ENCODE assay signal across 8 cellular contexts in the genomic region with DNA sequence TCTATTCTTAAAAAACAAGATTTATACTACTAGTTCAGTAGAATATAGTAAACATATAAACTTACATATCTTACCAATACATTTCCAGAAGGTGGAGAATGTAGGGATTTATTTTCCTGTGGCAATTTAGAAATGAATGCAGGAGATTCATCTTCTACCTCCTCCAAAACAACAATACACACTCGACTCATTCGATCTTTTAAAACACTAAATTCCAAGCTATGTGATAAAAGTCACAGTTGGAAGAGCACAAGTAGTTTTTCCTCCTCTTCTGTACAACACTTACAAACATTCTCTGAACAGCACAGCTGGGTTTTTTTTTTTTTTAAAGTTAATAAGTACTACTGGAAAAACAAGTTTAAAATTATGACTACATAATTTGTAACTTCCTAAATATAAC. TPM values are rescaled to one million over a fixed set of nuclear protein-coding genes. Genes with fewer than 3 reads are reported as not detected.
A peak's percentile ranks its signal among the peaks of the same experiment; 100 is the strongest.
DNase-seq lines count a peak whose midpoint lies in the region; ATAC-seq and TF ChIP-seq lines count a peak whose summit lies in the region.

No MANE protein-coding gene starts in this region.

- peak overlapping the region; percentile 94 for H3K4me3 Mint-ChIP-seq in natural killer cell treated with Interleukin-12 subunit alpha and Interleukin-12 subunit beta and Interleukin-15 and Interleukin-18, amount 100 ng/mL, for 72 hours

- ATAC-seq in natural killer cell treated with Interleukin-12 subunit alpha and Interleukin-12 subunit beta and Interleukin-15 and Interleukin-18, amount 100 ng/mL, for 72 hours: no peak
- ATAC-seq in HG03460 (IDR thresholded peaks at IDR 0.05; ENCODE audit: unreplicated experiment) (no peak), HG02588 (IDR thresholded peaks at IDR 0.05; ENCODE audit: unreplicated experiment) (no peak)

- peaks cover 6% of the 10 kb centered on the region for H3K9me3 Mint-ChIP-seq in natural killer cell treated with Interleukin-12 subunit alpha and Interleukin-12 subunit beta and Interleukin-15 and Interleukin-18, amount 100 ng/mL, for 72 hours

- H3K27me3 ChIP-seq in BJ (ENCODE audit: control insufficient read depth, insufficient read depth, low read length): no peaks in the 10 kb centered on the region
- H3K27me3 ChIP-seq in Karpas-422 (ENCODE audit: low read length): no peaks in the 10 kb centered on the region

- peak overlapping the region; percentile 93 for H3K4me2 ChIP-seq in Karpas-422 (ENCODE audit: low read depth, low read length, poor library complexity, severe bottlenecking)

- DNase-seq in BJ (ENCODE audit: low read depth) (no peak), Karpas-422 (peak; percentile 66), cerebellar cortex (ENCODE audit: low spot score) (peak; percentile 50), occipital lobe (lab: John Stamatoyannopoulos, UW) (no peak)
- DNase-seq in natural killer cell treated with Interleukin-12 subunit alpha and Interleukin-12 subunit beta and Interleukin-15 and Interleukin-18, amount 100 ng/mL, for 72 hours (ENCODE audit: low spot score): no peak
- no peak for DNase-seq in stimulated activated CD4-positive, alpha-beta T cell treated with anti-CD3 and anti-CD28 coated beads, Interleukin-2, amount 100 ng/mL, for 48 hours

- CTCF ChIA-PET in BJ (lab: Yijun Ruan, JAX): interaction anchor here (0.6 to 2.2 kb wide), 4 partner anchors 16 to 358 kb away, joined by 3 to 10 read pairs (median 6); no protein-coding TSS in a partner anchor

- H3K27ac Mint-ChIP-seq in natural killer cell treated with Interleukin-12 subunit alpha and Interleukin-12 subunit beta and Interleukin-15 and Interleukin-18, amount 100 ng/mL, for 72 hours: peak overlapping the region; percentile 91 to 94

- H3K4me1 ChIP-seq in Karpas-422 (ENCODE audit: low read length): peaks cover 72% of the 10 kb centered on the region

- H2AFZ ChIP-seq in Karpas-422 (ENCODE audit: low read length): no peak overlapping the region

- POLR2A ChIA-PET in BJ (lab: Charles Lee): interaction anchor here (0.6 to 1.0 kb wide), 3 partner anchors 33 to 161 kb away, joined by 3 to 23 read pairs (median 3); no protein-coding TSS in a partner anchor

- H3K36me3 Mint-ChIP-seq in natural killer cell treated with Interleukin-12 subunit alpha and Interleukin-12 subunit beta and Interleukin-15 and Interleukin-18, amount 100 ng/mL, for 72 hours: peaks cover 12% of the 10 kb centered on the region

- H3K4me3 ChIP-seq in BJ (ENCODE audit: low read depth, low read length): peak overlapping the region; percentile 80
- H3K4me3 ChIP-seq in Karpas-422 (ENCODE audit: low read length): peak overlapping the region; percentile 64

- H4K20me1 ChIP-seq in Karpas-422 (ENCODE audit: insufficient read depth, low read depth, low read length): no peaks in the 10 kb centered on the region

- peak overlapping the region; percentile 95 for H3K27ac ChIP-seq in Karpas-422 (ENCODE audit: low read length)

- H3K4me1 Mint-ChIP-seq in natural killer cell treated with Interleukin-12 subunit alpha and Interleukin-12 subunit beta and Interleukin-15 and Interleukin-18, amount 100 ng/mL, for 72 hours (ENCODE audit: low read depth in 2 of 2): peaks cover 60 to 85% of the 10 kb centered on the region in 2 donors

- H3K79me2 ChIP-seq in Karpas-422 (ENCODE audit: low read length): peaks cover 99% of the 10 kb centered on the region

- H3K36me3 ChIP-seq in BJ (ENCODE audit: control insufficient read depth, insufficient read depth, low read length) (no peaks in the 10 kb centered on the region), Karpas-422 (ENCODE audit: insufficient read depth, low read length) (peaks cover 21% of the 10 kb centered on the region)

- H3K9me2 ChIP-seq in Karpas-422 (replicated peaks; ENCODE audit: insufficient read depth, low read length): no peaks in the 10 kb centered on the region

- H3K9me3 ChIP-seq in Karpas-422 (ENCODE audit: low read length): no peaks in the 10 kb centered on the region

- peak overlapping the region; percentile 68 for H3K9ac ChIP-seq in Karpas-422 (ENCODE audit: low read length)

- no peaks in the 10 kb centered on the region for H3K27me3 Mint-ChIP-seq in natural killer cell treated with Interleukin-12 subunit alpha and Interleukin-12 subunit beta and Interleukin-15 and Interleukin-18, amount 100 ng/mL, for 72 hours

- TF ChIP-seq CTCF in BJ (IDR thresholded peaks at IDR 0.05; ENCODE audit: insufficient read depth, low read depth, low read length): no peak

RNA-seq across cellular contexts. Expression of gene ANKRD28, which starts 1.4 kb away (rescaled TPM):
- polyA plus RNA-seq in BJ (2011; rRNA removed): 50.9 and 92.5 TPM in 2 replicates
- polyA minus RNA-seq in BJ (2011; rRNA and poly(A)+ RNA removed): 96.1 and 134 TPM in 2 replicates
- total RNA-seq in Karpas-422 (2014; rRNA removed; shearing (Covaris generic); ENCODE audit: low replicate concordance): 70.3 and 113 TPM in 2 replicates
- 10 to 100 TPM; 29.3 to 50.0 TPM for total RNA-seq in natural killer cell treated with Interleukin-12 subunit alpha and Interleukin-12 subunit beta and Interleukin-15 and Interleukin-18, amount 100 ng/mL, for 72 hours
- total RNA-seq in occipital lobe: 105 TPM

Comparison
In these comparisons a context has a peak if more than half of its experiments do, and no peak if none do; other contexts are left out.
1. DNase-seq: peak in Karpas-422 (single experiment) and cerebellar cortex (single experiment); none in BJ (single experiment), natural killer cell treated with Interleukin-12 subunit alpha and Interleukin-12 subunit beta and Interleukin-15 and Interleukin-18, amount 100 ng/mL, for 72 hours (single experiment), stimulated activated CD4-positive, alpha-beta T cell treated with anti-CD3 and anti-CD28 coated beads, Interleukin-2, amount 100 ng/mL, for 48 hours (0 of 2) and occipital lobe (single experiment).